Comparison of ENCODE assay signal across 9 cellular contexts in the genomic region with DNA sequence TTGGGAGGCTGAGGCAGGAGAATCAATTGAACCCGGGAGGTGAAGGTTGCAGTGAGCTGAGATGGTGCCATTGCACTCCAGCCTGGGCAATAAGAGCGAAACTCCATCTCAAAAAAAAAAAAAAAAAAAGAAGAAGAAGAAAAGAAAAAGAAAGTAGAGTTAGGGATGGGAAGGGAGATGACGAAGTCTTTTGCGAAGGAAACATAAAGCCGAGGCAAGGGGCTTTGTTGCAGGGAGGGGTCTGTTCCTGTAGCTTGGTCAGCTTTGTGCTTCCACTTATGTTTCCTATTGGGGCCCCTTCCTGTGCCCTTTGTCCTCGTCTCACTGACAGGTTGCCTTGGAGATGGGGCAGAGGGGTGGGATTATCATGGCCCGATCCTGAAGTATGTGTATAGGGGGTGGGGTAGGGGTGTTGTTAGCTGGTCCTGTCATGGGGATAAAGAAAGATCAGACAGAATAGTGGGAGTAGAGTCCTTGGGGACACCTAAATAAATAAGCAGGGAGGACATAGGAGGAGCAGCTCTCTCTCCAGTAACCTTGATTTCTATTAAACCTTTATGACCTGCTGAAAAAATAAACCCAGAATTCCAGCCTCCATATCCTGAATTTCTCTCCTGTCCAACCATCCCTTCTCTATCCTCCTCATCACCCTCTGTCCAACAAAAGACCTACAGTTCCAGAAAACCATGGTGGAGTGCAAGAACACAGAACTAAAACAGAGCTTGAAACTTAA. TPM values are rescaled to one million over a fixed set of nuclear protein-coding genes. Genes with fewer than 3 reads are reported as not detected.
DNase-seq lines count a peak whose midpoint lies in the region; ATAC-seq, FAIRE-seq and TF ChIP-seq lines count a peak whose summit lies in the region.
"Had no signal": no experiment of that assay in that cellular context is flagged by ENCODE, and none has a peak within 500 bp of the region (broad histone marks: within the 10 kb centered on the region; RNA-seq: fewer than 3 reads in every experiment).

No MANE protein-coding gene starts in this region.

- H4K20me1 ChIP-seq in PC-9 (ENCODE audit: insufficient read depth): peaks cover 18% of the 10 kb centered on the region; the same call in 1 of the 2 replicates

- FAIRE-seq in pancreas (lab: Jason Lieb, UNC): no peak
- no peak for FAIRE-seq in urothelium cell line (lab: Jason Lieb, UNC)
- FAIRE-seq: colon had no signal

- H3K79me2 ChIP-seq in PC-9 (ENCODE audit: low read depth): peaks cover 50% of the 10 kb centered on the region

- H3K4me2 ChIP-seq in PC-9: peak overlapping the region; percentile 83

- DNase-seq in activated naive CD4-positive, alpha-beta T cell treated with Interleukin-2 at 50 U/mL for 16 hours: no peak
- DNase-seq in PC-9: no peak
- DNase-seq in ecto neural progenitor cell (ENCODE audit: low spot score): peak; percentile 73
- no peak for DNase-seq in pancreas
- no peak for DNase-seq in urothelium cell line (ENCODE audit: low spot score)
- DNase-seq in activated CD8-positive, alpha-beta memory T cell treated with anti-CD3 and anti-CD28 coated beads for 24 hours: no peak
- DNase-seq in NCI-H1048 (lab: John Stamatoyannopoulos, UW): no peak

- H3K27me3 Mint-ChIP-seq in activated naive CD4-positive, alpha-beta T cell treated with anti-CD3 and anti-CD28 coated beads, Interleukin-2, amount 50 U/mL, for 24 hours: no peaks in the 10 kb centered on the region

- peaks cover 59% of the 10 kb centered on the region for H3K4me1 Mint-ChIP-seq in activated naive CD4-positive, alpha-beta T cell treated with anti-CD3 and anti-CD28 coated beads, Interleukin-2, amount 50 U/mL, for 24 hours

- H3K9me3 Mint-ChIP-seq in activated naive CD4-positive, alpha-beta T cell treated with anti-CD3 and anti-CD28 coated beads, Interleukin-2, amount 50 U/mL, for 24 hours: no peaks in the 10 kb centered on the region

- no TSS peak for BruUV-seq in PC-9 (replicated peaks; lab: Mats Ljungman, UMichigan)

- H2AFZ ChIP-seq in PC-9: peak overlapping the region; percentile 78

- H3K9me3 ChIP-seq in PC-9 (ENCODE audit: insufficient read depth, low read depth): no peaks in the 10 kb centered on the region
- H3K9me3 ChIP-seq in pancreas: no peaks in the 10 kb centered on the region

- H3K36me3 Mint-ChIP-seq in activated naive CD4-positive, alpha-beta T cell treated with anti-CD3 and anti-CD28 coated beads, Interleukin-2, amount 50 U/mL, for 24 hours: peaks cover 9% of the 10 kb centered on the region

- no peaks in the 10 kb centered on the region for H3K9me2 ChIP-seq in PC-9 (ENCODE audit: insufficient read depth)

- peaks cover 54% of the 10 kb centered on the region for H3F3A ChIP-seq in PC-9 (ENCODE audit: insufficient read depth, low read depth)

- intact Hi-C loops in PC-9 (cut with micrococcal nuclease; ENCODE audit: unreplicated experiment): loop anchor here (1.0 to 10.0 kb wide), 5 partner anchors 8 to 240 kb away; a partner anchor contains a TSS
- intact Hi-C loops in pancreas (cut with DNase I): no loop called here

- no peaks in the 10 kb centered on the region for H3K27me3 ChIP-seq in PC-9 (ENCODE audit: insufficient read depth, low read depth)
- no peaks in the 10 kb centered on the region for H3K27me3 ChIP-seq in pancreas

- WGBS in pancreas, 2 donors: 49 to 50% methylated on average over 7 of the region's 7 CpGs

- H3K4me3 ChIP-seq in PC-9 (peak overlapping the region; percentile 44; the same call in 1 of the 2 replicates), pancreas (peak overlapping the region in 1 of 4 donors; percentile 62)

- peaks cover 44% of the 10 kb centered on the region for H3K4me1 ChIP-seq in PC-9 (replicated peaks; ENCODE audit: insufficient read depth)
- peaks cover 22 to 33% (median 30%) of the 10 kb centered on the region in 3 donors for H3K4me1 ChIP-seq in pancreas

- no peak for ATAC-seq in pancreas

- H3K27ac ChIP-seq in PC-9 (peak overlapping the region; percentile 79), pancreas (peak overlapping the region; percentile 58 to 92 (median 86))

- peak overlapping the region; percentile 96 for H3K4me3 Mint-ChIP-seq in activated naive CD4-positive, alpha-beta T cell treated with anti-CD3 and anti-CD28 coated beads, Interleukin-2, amount 50 U/mL, for 24 hours

- no peak for TF ChIP-seq CTCF in PC-9 (conservative IDR thresholded peaks at IDR 0.05)
- no peak for TF ChIP-seq CTCF in pancreas (IDR thresholded peaks at IDR 0.05)

- CTCF ChIA-PET in PC-9 (lab: Charles Lee): interaction anchor here (0.5 to 3.2 kb wide), 5 partner anchors 9 to 55 kb away, joined by 3 to 12 read pairs (median 8); no protein-coding TSS in a partner anchor

- peak overlapping the region; percentile 66 for H3K27ac Mint-ChIP-seq in activated naive CD4-positive, alpha-beta T cell treated with anti-CD3 and anti-CD28 coated beads, Interleukin-2, amount 50 U/mL, for 24 hours

- POLR2A ChIA-PET in PC-9 (lab: Charles Lee; ENCODE audit: unreplicated experiment): interaction anchor here (0.5 to 1.3 kb wide), 11 partner anchors 9 to 1560 kb away, joined by 3 to 7 read pairs (median 3); a partner anchor contains a TSS

- H3K36me3 ChIP-seq in PC-9 (ENCODE audit: low read depth) (peaks cover 27% of the 10 kb centered on the region), pancreas (peaks cover 0 to 10% (median 10%) of the 10 kb centered on the region in 3 donors)

RNA-seq across cellular contexts. Expression of a gene that starts 1.2 kb away (rescaled TPM):
- total RNA-seq in PC-9 (2021) (546 and 599 TPM in 2 replicates), pancreas (100 to 1,000 TPM in 2 of 6 donors, 10 to 100 TPM in 4; 61.0 to 150 (median 80.8) TPM)
- 100 to 1,000 TPM in 1 of 2 donors, 10 to 100 TPM in 1; 91.8 to 154 TPM for polyA plus RNA-seq in pancreas

RNA-seq across cellular contexts. Expression of a gene that starts 2.3 kb away (rescaled TPM):
- total RNA-seq in PC-9 (2021): 50.0 and 68.8 TPM in 2 replicates
- total RNA-seq in pancreas: 1 to 10 TPM; 2.2 to 7.6 (median 5.3) TPM
- 10 to 100 TPM; 11.3 to 17.4 TPM for polyA plus RNA-seq in pancreas

RNA-seq across cellular contexts. Expression of a gene that starts 8.4 kb away (rescaled TPM):
- total RNA-seq in PC-9 (2021) (58.3 and 99.6 TPM in 2 replicates), pancreas (10 to 100 TPM in 4 of 6 donors, 1 to 10 TPM in 2; 6.5 to 32.8 (median 13.0) TPM)
- 10 to 100 TPM; 58.2 to 68.8 TPM for polyA plus RNA-seq in pancreas

RNA-seq across cellular contexts. Expression of a gene that starts 14.3 kb away (rescaled TPM):
- total RNA-seq in PC-9 (2021) (0.43 and 0.59 TPM in 2 replicates), pancreas (under 1 TPM in 1 of 6 donors, not detected in 5; 0.06 TPM)
- under 1 TPM in 1 of 2 donors, not detected in 1; 0.05 TPM for polyA plus RNA-seq in pancreas

RNA-seq across cellular contexts. Expression of a gene that starts 15.9 kb away (rescaled TPM):
- total RNA-seq in PC-9 (2021) (1.2 and 2.1 TPM in 2 replicates), pancreas (not detected)
- not detected for polyA plus RNA-seq in pancreas
